9 cellular contexts compared by ENCODE assay signal in genomic region chr2:75466708-75467311, GRCh38.
A peak's percentile ranks its signal among the peaks of the same experiment; 100 is the strongest.
DNase-seq lines count a peak whose midpoint lies in the region; ATAC-seq and TF ChIP-seq lines count a peak whose summit lies in the region.
"Had no signal": no experiment of that assay in that cellular context is flagged by ENCODE, and none has a peak within 500 bp of the region (broad histone marks: within the 10 kb centered on the region; RNA-seq: fewer than 3 reads in every experiment).

No MANE protein-coding gene starts in this region.

- H3K79me2 ChIP-seq in PC-3 (ENCODE audit: low read length): no peaks in the 10 kb centered on the region

- H4K20me1 ChIP-seq in PC-3 (ENCODE audit: low read length): no peaks in the 10 kb centered on the region
- H4K20me1 ChIP-seq: BLaER1 had no signal

- H3K27me3 ChIP-seq in PC-3 (ENCODE audit: low read length) (no peaks in the 10 kb centered on the region), upper lobe of right lung (peaks cover 6% of the 10 kb centered on the region)
- H3K27me3 ChIP-seq: BLaER1 had no signal

- ATAC-seq in PC-3 (no peak; the same call in 1 of the 2 replicates), upper lobe of right lung (peak; percentile 77), GM21717 (IDR thresholded peaks at IDR 0.05; ENCODE audit: unreplicated experiment) (no peak)

- CTCF ChIA-PET in HEK293 (lab: Yijun Ruan, JAX): interaction anchor here (0.7 to 10.4 kb wide), 25 partner anchors 10 to 534 kb away, joined by 3 to 137 read pairs (median 5); partner anchors contain the start of gene EVA1A
- CTCF ChIA-PET in PC-3 (lab: Charles Lee): interaction anchor here (0.7 to 2.8 kb wide), 5 partner anchors 60 to 174 kb away, joined by 3 to 17 read pairs (median 4); partner anchors contain the start of gene EVA1A

- no peak overlapping the region for H2AFZ ChIP-seq in PC-3 (ENCODE audit: low read length)

- H3K9me3 ChIP-seq in HEK293 (ENCODE audit: control insufficient read depth, insufficient read depth, low read depth, low read length): no peaks in the 10 kb centered on the region
- H3K9me3 ChIP-seq in PC-3 (ENCODE audit: low read length): no peaks in the 10 kb centered on the region
- H3K9me3 ChIP-seq in upper lobe of right lung: no peaks in the 10 kb centered on the region
- H3K9me3 ChIP-seq: BLaER1 had no signal

- POLR2A ChIA-PET in HEK293 (lab: Yijun Ruan, JAX) (no interaction called here), PC-3 (lab: Charles Lee; ENCODE audit: unreplicated experiment) (no interaction called here)

- no peak overlapping the region for H3K4me2 ChIP-seq in PC-3 (ENCODE audit: low read length)
- H3K4me2 ChIP-seq: BLaER1 had no signal

- intact Hi-C loops in PC-3 (cut with micrococcal nuclease): loop anchor here (10.0 kb wide), 1 partner anchor 248 kb away; the partner anchor contains the start of gene GCFC2
- intact Hi-C loops in upper lobe of right lung (cut with DNase I): no loop called here

- no peaks in the 10 kb centered on the region for H3K4me1 ChIP-seq in HEK293 (ENCODE audit: control insufficient read depth, insufficient read depth, low read length)
- no peaks in the 10 kb centered on the region for H3K4me1 ChIP-seq in PC-3 (ENCODE audit: insufficient read depth, low read length)
- H3K4me1 ChIP-seq in upper lobe of right lung: no peaks in the 10 kb centered on the region
- H3K4me1 ChIP-seq: BLaER1 had no signal

- H3K27ac ChIP-seq in HEK293 (ENCODE audit: extremely low read depth, low read depth, low read length) (no peak overlapping the region), PC-3 (ENCODE audit: low read length) (no peak overlapping the region), upper lobe of right lung (no peak overlapping the region)
- H3K27ac ChIP-seq: BLaER1 had no signal

- no peaks in the 10 kb centered on the region for H3K9me2 ChIP-seq in PC-3 (replicated peaks; ENCODE audit: low read length)

- no TSS peak for BruUV-seq in PC-3 (replicated peaks; lab: Mats Ljungman, UMichigan)

- H3K4me3 ChIP-seq in HEK293 (ENCODE audit: low read depth, low read length) (no peak overlapping the region), PC-3 (ENCODE audit: low read length) (no peak overlapping the region), foreskin fibroblast (ENCODE audit: low read depth in 1 of 2, low read length in 2 of 2) (no peak overlapping the region), upper lobe of right lung (no peak overlapping the region)
- H3K4me3 ChIP-seq: BLaER1 had no signal

- H3K36me3 ChIP-seq in HEK293 (ENCODE audit: control insufficient read depth in 2 of 2, insufficient read depth in 1 of 2, low read length in 2 of 2) (no peaks in the 10 kb centered on the region), PC-3 (ENCODE audit: low read depth, low read length) (no peaks in the 10 kb centered on the region), upper lobe of right lung (no peaks in the 10 kb centered on the region)
- H3K36me3 ChIP-seq: BLaER1 had no signal

- DNase-seq in NCI-H1105 treated with DMSO at 0.1 percent for 48 hours (lab: John Stamatoyannopoulos, UW): peak; percentile 30
- DNase-seq in NCI-H1105 (lab: John Stamatoyannopoulos, UW): no peak
- peak; percentile 65 for DNase-seq in PC-3
- DNase-seq in foreskin fibroblast: peak; percentile 18 to 63
- no peak for DNase-seq in upper lobe of right lung
- DNase-seq in NCI-H1436 treated with DMSO at 0.1 percent for 48 hours (lab: John Stamatoyannopoulos, UW): no peak

- no peak overlapping the region for H3K9ac ChIP-seq in PC-3 (ENCODE audit: low read length)
- H3K9ac ChIP-seq: BLaER1 had no signal

- TF ChIP-seq CTCF in HEK293 (tag by site-specific recombination; IDR thresholded peaks at IDR 0.05) (no peak), PC-3 (conservative IDR thresholded peaks at IDR 0.05; ENCODE audit: low read depth, low read length) (peak; percentile 81), foreskin fibroblast (IDR thresholded peaks at IDR 0.05; ENCODE audit: low read depth, low read length) (peak; percentile 51), upper lobe of right lung (IDR thresholded peaks at IDR 0.05) (peak; percentile 46)

- H3F3A ChIP-seq in PC-3 (ENCODE audit: low read length, unreplicated experiment): no peaks in the 10 kb centered on the region

TF ChIP-seq in HEK293, 187 proteins besides CTCF, POLR2A, EP300 and RAD21:
- TF ChIP-seq ZNF585B (tag by site-specific recombination; IDR thresholded peaks at IDR 0.05) (no peak), PBX3 (CRISPR knock-in tag; IDR thresholded peaks at IDR 0.05) (no peak), ZNF660 (tag by site-specific recombination; IDR thresholded peaks at IDR 0.05) (peak; percentile 42; the same call in 1 of the 2 replicates), ZBTB10 (tag by site-specific recombination; IDR thresholded peaks at IDR 0.05) (no peak), ZNF449 (tag by site-specific recombination; IDR thresholded peaks at IDR 0.05) (no peak), ZNF654 (tag by site-specific recombination; IDR thresholded peaks at IDR 0.05; ENCODE audit: low read depth) (peak; percentile 41), OSR2 (tag by site-specific recombination; IDR thresholded peaks at IDR 0.05) (no peak), FEZF1 (tag by site-specific recombination; IDR thresholded peaks at IDR 0.05) (no peak), WT1 (tag by site-specific recombination; IDR thresholded peaks at IDR 0.05) (no peak)
TF ChIP-seq in HEK293: peak in this region for 2.

Comparison
In these comparisons a context has a peak if more than half of its experiments do, and no peak if none do; other contexts are left out.
1. DNase-seq: peak in NCI-H1105 treated with DMSO at 0.1 percent for 48 hours (single experiment), PC-3 (single experiment) and foreskin fibroblast (2 of 2); none in NCI-H1105 (single experiment), upper lobe of right lung (single experiment) and NCI-H1436 treated with DMSO at 0.1 percent for 48 hours (single experiment).